In genomic region chr6:159726918-159727716, GRCh38 we compare ENCODE assay signal across 8 cellular contexts.
A peak's percentile ranks its signal among the peaks of the same experiment; 100 is the strongest.
DNase-seq lines count a peak whose midpoint lies in the region; ATAC-seq and TF ChIP-seq lines count a peak whose summit lies in the region.

TSS of gene WTAP (plus strand) at chr6:159727506. CDS start at chr6:159736266, 8,760 bp downstream.

- in situ Hi-C loops in astrocyte of the cerebellum (cut with HindIII; ENCODE audit: low sequenced_read_pairs) = no loop called here

- DNase-seq in NCI-H2029 treated with DMSO at 0.1 percent for 48 hours (lab: John Stamatoyannopoulos, UW) (peak; percentile 91), T-helper 9 cell (peak; percentile 95), astrocyte of the cerebellum (ENCODE audit: low read depth) (peak; percentile 86), hippocampal formation (lab: John Stamatoyannopoulos, UW) (peak; percentile 90 to 93), retina (peak; percentile 99), cortex of kidney (lab: John Stamatoyannopoulos, UW) (no peak)

- ATAC-seq in GM18511 (IDR thresholded peaks at IDR 0.05; ENCODE audit: unreplicated experiment) = peak; percentile 79
- peak; percentile 78 for ATAC-seq in HG03025 (IDR thresholded peaks at IDR 0.05; ENCODE audit: low FRiP score, unreplicated experiment)

- H3K4me3 ChIP-seq in astrocyte of the cerebellum (ENCODE audit: low read depth, low read length) = peak within 1 kb of the TSS; percentile 79

- no peak for TF ChIP-seq CTCF in astrocyte of the cerebellum (IDR thresholded peaks at IDR 0.05; ENCODE audit: low read depth, low read length, missing control alignments)
